In genomic region chr13:94710881-94711560, GRCh38 we compare ENCODE assay signal across 8 cellular contexts. TPM values are rescaled to one million over a fixed set of nuclear protein-coding genes. Genes with fewer than 3 reads are reported as not detected.
DNase-seq lines count a peak whose midpoint lies in the region; ATAC-seq and TF ChIP-seq lines count a peak whose summit lies in the region.

No MANE protein-coding gene starts in this region.

- no peak for TF ChIP-seq POLR2A in stomach (IDR thresholded peaks at IDR 0.05)

- intact Hi-C loops in stomach (cut with DNase I; ENCODE audit: low total_unique reads): no loop called here

- peak; percentile 30 for TF ChIP-seq CTCF in GM12873 (IDR thresholded peaks at IDR 0.05; ENCODE audit: insufficient read depth, low read depth, low read length, missing control alignments)
- TF ChIP-seq CTCF in hepatocyte (IDR thresholded peaks at IDR 0.05; ENCODE audit: poor library complexity): peak; percentile 15
- TF ChIP-seq CTCF in stomach (IDR thresholded peaks at IDR 0.05): peak in 1 of 7 experiments; percentile 26

- no peak overlapping the region for H3K4me3 ChIP-seq in hepatocyte
- H3K4me3 ChIP-seq in stomach: peak overlapping the region; percentile 41 to 63 (median 46)

- H3K4me1 ChIP-seq in hepatocyte (ENCODE audit: insufficient read depth): peaks cover 21% of the 10 kb centered on the region
- H3K4me1 ChIP-seq in stomach: peaks cover 29 to 51% (median 41%) of the 10 kb centered on the region in 4 donors

- peak overlapping the region; percentile 63 for H2AFZ ChIP-seq in hepatocyte

- ATAC-seq in HG02885 (IDR thresholded peaks at IDR 0.05; ENCODE audit: poor library complexity, unreplicated experiment): peak; percentile 75
- ATAC-seq in GM18520 (IDR thresholded peaks at IDR 0.05; ENCODE audit: unreplicated experiment): no peak

- WGBS in hepatocyte (ENCODE audit: low lambda C conversion rate, missing lambda C conversion rate): 4% methylated on average over 75 of the region's 81 CpGs
- 1 to 29% (median 5%) methylated on average over 15 to 81 of the region's 81 CpGs for WGBS in stomach, 5 donors

- H3K9me2 ChIP-seq in hepatocyte (replicated peaks; ENCODE audit: insufficient read depth): no peaks in the 10 kb centered on the region

- H4K20me1 ChIP-seq in hepatocyte (ENCODE audit: insufficient read depth, poor library complexity, severe bottlenecking): no peaks in the 10 kb centered on the region

- H3K79me2 ChIP-seq in hepatocyte: no peaks in the 10 kb centered on the region

- H3K27me3 ChIP-seq in hepatocyte (peaks cover 95% of the 10 kb centered on the region), stomach (peaks cover 32 to 99% (median 77%) of the 10 kb centered on the region in 3 donors)

- H3K9me3 ChIP-seq in hepatocyte (ENCODE audit: low read depth): no peaks in the 10 kb centered on the region
- H3K9me3 ChIP-seq in stomach: no peaks in the 10 kb centered on the region

- no peak for TF ChIP-seq EP300 in stomach (IDR thresholded peaks at IDR 0.05)

- DNase-seq in 8988T: peak; percentile 65
- DNase-seq in SHP77 treated with DMSO at 0.1 percent for 48 hours (lab: John Stamatoyannopoulos, UW): peak; percentile 87
- DNase-seq in hepatocyte (ENCODE audit: low spot score): peak; percentile 43
- no peak for DNase-seq in stomach
- no peak for DNase-seq in HCEC 1CT

- peak overlapping the region; percentile 91 for H3K4me2 ChIP-seq in hepatocyte

- H3K27ac ChIP-seq in hepatocyte: no peak overlapping the region
- H3K27ac ChIP-seq in stomach: peak overlapping the region in 1 of 5 donors; percentile 88

- H3K36me3 ChIP-seq in hepatocyte (replicated peaks; ENCODE audit: insufficient read depth, low read depth) (no peaks in the 10 kb centered on the region), stomach (no peaks in the 10 kb centered on the region)

RNA-seq across cellular contexts. Expression of gene SOX21, which starts 1.3 kb away (rescaled TPM):
- 0.12 and 0.90 TPM in 2 replicates for total RNA-seq in hepatocyte
- 0.17 and 0.65 TPM in 2 replicates for polyA plus RNA-seq in hepatocyte
- 10 to 100 TPM in 1 of 5 donors, 1 to 10 TPM in 3, not detected in 1; 2.9 to 16.8 (median 7.5) TPM for total RNA-seq in stomach
- polyA plus RNA-seq in stomach: 10 to 100 TPM in 1 of 3 donors, 1 to 10 TPM in 2; 2.4 to 32.4 (median 3.4) TPM

Comparison
In these comparisons a context has a peak if more than half of its experiments do, and no peak if none do; other contexts are left out.
1. DNase-seq: peak in 8988T (single experiment), SHP77 treated with DMSO at 0.1 percent for 48 hours (single experiment) and hepatocyte (single experiment); none in stomach (single experiment) and HCEC 1CT (single experiment).